Comparison of ENCODE assay signal across 21 cellular contexts in the genomic region with DNA sequence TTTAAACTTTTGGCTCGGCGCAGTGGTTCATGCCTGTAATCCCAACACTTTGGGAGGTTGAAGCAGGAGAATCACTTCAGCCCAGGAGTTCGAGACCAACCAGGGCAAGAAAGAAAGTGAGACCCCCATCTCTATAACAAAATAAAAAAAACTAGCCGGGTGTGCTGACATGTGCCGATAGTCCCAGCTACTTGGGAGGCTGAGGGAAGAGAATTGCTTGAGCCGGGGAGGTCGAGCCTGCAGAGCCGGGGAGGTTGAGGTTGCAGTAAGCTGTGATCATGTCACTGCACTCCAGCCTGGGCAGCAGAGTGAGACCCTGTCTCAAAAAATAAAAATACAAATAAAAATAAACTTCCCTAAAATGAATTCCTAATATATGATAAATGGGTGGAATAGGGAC. TPM values are rescaled to one million over a fixed set of nuclear protein-coding genes. Genes with fewer than 3 reads are reported as not detected.
A peak's percentile ranks its signal among the peaks of the same experiment; 100 is the strongest.
DNase-seq lines count a peak whose midpoint lies in the region; ATAC-seq lines count a peak whose summit lies in the region.
"Had no signal": no experiment of that assay in that cellular context is flagged by ENCODE, and none has a peak within 500 bp of the region (broad histone marks: within the 10 kb centered on the region; RNA-seq: fewer than 3 reads in every experiment).

No MANE protein-coding gene starts in this region.

- peak overlapping the region; percentile 46 for H3K27ac Mint-ChIP-seq in activated naive CD8-positive, alpha-beta T cell
- no peak overlapping the region for H3K27ac Mint-ChIP-seq in activated naive CD8-positive, alpha-beta T cell treated with anti-CD3 and anti-CD28 coated beads, Interleukin-2, amount 50 U/mL, for 24 hours
- peak overlapping the region; percentile 54 for H3K27ac Mint-ChIP-seq in activated CD8-positive, alpha-beta T cell treated with anti-CD3 and anti-CD28 coated beads, Interleukin-2, amount 10 ng/mL, durations not matched to agents 7 days and 5 days
- peak overlapping the region; percentile 30 for H3K27ac Mint-ChIP-seq in stimulated activated effector memory CD8-positive, alpha-beta T cell treated with anti-CD3 and anti-CD28 coated beads, Interleukin-12 subunit alpha, Interleukin-12 subunit beta, amount 100 ng/mL, for 72 hours

- H3K27me3 Mint-ChIP-seq in activated naive CD8-positive, alpha-beta T cell = no peaks in the 10 kb centered on the region
- H3K27me3 Mint-ChIP-seq in activated naive CD8-positive, alpha-beta T cell treated with anti-CD3 and anti-CD28 coated beads, Interleukin-2, amount 50 U/mL, for 24 hours = no peaks in the 10 kb centered on the region
- no peaks in the 10 kb centered on the region for H3K27me3 Mint-ChIP-seq in activated CD8-positive, alpha-beta T cell treated with anti-CD3 and anti-CD28 coated beads, Interleukin-2, amount 10 ng/mL, durations not matched to agents 7 days and 5 days (ENCODE audit: low read depth)
- H3K27me3 Mint-ChIP-seq: type B pancreatic cell had no signal

- CTCF ChIA-PET in activated CD8-positive, alpha-beta T cell treated with anti-CD3 and anti-CD28 coated beads, Interleukin-2, amount 10 ng/mL, durations not matched to agents 7 days and 5 days (lab: Charles Lee) = interaction anchor here (0.8 to 4.3 kb wide), 2 partner anchors 50 to 78 kb away, joined by 3 to 20 read pairs; a partner anchor contains a TSS

- intact Hi-C loops in left ventricle myocardium superior (cut with micrococcal nuclease) = no loop called here

- DNase-seq in activated naive CD8-positive, alpha-beta T cell treated with anti-CD3 and anti-CD28 coated beads, Interleukin-2, amount 50 U/mL, for 24 hours = no peak
- DNase-seq in activated CD8-positive, alpha-beta T cell treated with anti-CD3 and anti-CD28 coated beads, Interleukin-2, amount 10 ng/mL, durations not matched to agents 7 days and 5 days = no peak
- DNase-seq in mesenteric fat pad (ENCODE audit: low spot score) (peak; percentile 53), AG08395 (ENCODE audit: low spot score) (no peak), left ventricle myocardium superior (no peak)
- DNase-seq in stimulated activated effector memory CD8-positive, alpha-beta T cell treated with anti-CD3 and anti-CD28 coated beads, Interleukin-12 subunit alpha, Interleukin-12 subunit beta, amount 100 ng/mL, for 72 hours (ENCODE audit: low spot score in 2 of 2) = no peak
- no peak for DNase-seq in stimulated activated naive CD8-positive, alpha-beta T cell treated with anti-CD3 and anti-CD28 coated beads, Interleukin-15, Interleukin-2, amounts not matched to agents 100 U/mL and 50 U/mL, for 24 hours
- DNase-seq: ACHN; activated CD4-positive, alpha-beta T cell treated with anti-CD3 and anti-CD28 coated beads for 1 hour; DMS79; gastrocnemius medialis; GDM1; NCI-H1048; NCI-H1694 treated with DMSO at 0.1 percent for 48 hours; NCI-H2171 treated with DMSO at 0.1 percent for 48 hours; NCI-H526 treated with DMSO at 0.1 percent for 48 hours; stimulated activated CD4-positive, alpha-beta T cell treated with anti-CD3 and anti-CD28 coated beads, Interleukin-2, amount 100 ng/mL, for 48 hours had no signal

- ATAC-seq in activated naive CD8-positive, alpha-beta T cell treated with anti-CD3 and anti-CD28 coated beads, Interleukin-2, amount 50 U/mL, for 24 hours = no peak
- ATAC-seq in activated CD8-positive, alpha-beta T cell treated with anti-CD3 and anti-CD28 coated beads, Interleukin-2, amount 10 ng/mL, durations not matched to agents 7 days and 5 days = no peak
- ATAC-seq in stimulated activated effector memory CD8-positive, alpha-beta T cell treated with anti-CD3 and anti-CD28 coated beads, Interleukin-12 subunit alpha, Interleukin-12 subunit beta, amount 100 ng/mL, for 72 hours = no peak
- no peak for ATAC-seq in stimulated activated naive CD8-positive, alpha-beta T cell treated with anti-CD3 and anti-CD28 coated beads, Interleukin-15, Interleukin-2, amounts not matched to agents 100 U/mL and 50 U/mL, for 24 hours
- ATAC-seq in left ventricle myocardium superior = no peak
- ATAC-seq: gastrocnemius medialis, HCT116 had no signal

- peaks cover 24% of the 10 kb centered on the region for H3K4me1 Mint-ChIP-seq in activated naive CD8-positive, alpha-beta T cell (ENCODE audit: low read depth)
- peaks cover 26% of the 10 kb centered on the region for H3K4me1 Mint-ChIP-seq in activated naive CD8-positive, alpha-beta T cell treated with anti-CD3 and anti-CD28 coated beads, Interleukin-2, amount 50 U/mL, for 24 hours
- H3K4me1 Mint-ChIP-seq in activated CD8-positive, alpha-beta T cell treated with anti-CD3 and anti-CD28 coated beads, Interleukin-2, amount 10 ng/mL, durations not matched to agents 7 days and 5 days (ENCODE audit: low read depth) = peaks cover 22% of the 10 kb centered on the region
- H3K4me1 Mint-ChIP-seq in stimulated activated effector memory CD8-positive, alpha-beta T cell treated with anti-CD3 and anti-CD28 coated beads, Interleukin-12 subunit alpha, Interleukin-12 subunit beta, amount 100 ng/mL, for 72 hours = peaks cover 37% of the 10 kb centered on the region

- no peaks in the 10 kb centered on the region for H3K9me3 Mint-ChIP-seq in activated naive CD8-positive, alpha-beta T cell (ENCODE audit: low read depth)
- no peaks in the 10 kb centered on the region for H3K9me3 Mint-ChIP-seq in activated naive CD8-positive, alpha-beta T cell treated with anti-CD3 and anti-CD28 coated beads, Interleukin-2, amount 50 U/mL, for 24 hours
- no peaks in the 10 kb centered on the region for H3K9me3 Mint-ChIP-seq in activated CD8-positive, alpha-beta T cell treated with anti-CD3 and anti-CD28 coated beads, Interleukin-2, amount 10 ng/mL, durations not matched to agents 7 days and 5 days (ENCODE audit: insufficient read depth)
- no peaks in the 10 kb centered on the region for H3K9me3 Mint-ChIP-seq in stimulated activated effector memory CD8-positive, alpha-beta T cell treated with anti-CD3 and anti-CD28 coated beads, Interleukin-12 subunit alpha, Interleukin-12 subunit beta, amount 100 ng/mL, for 72 hours
- H3K9me3 Mint-ChIP-seq: activated naive CD4-positive, alpha-beta T cell treated with anti-CD3 and anti-CD28 coated beads, Interleukin-2, amount 50 U/mL, for 72 hours; type B pancreatic cell had no signal

- H3K36me3 Mint-ChIP-seq in activated naive CD8-positive, alpha-beta T cell = peaks cover 7% of the 10 kb centered on the region
- peaks cover 29% of the 10 kb centered on the region for H3K36me3 Mint-ChIP-seq in activated naive CD8-positive, alpha-beta T cell treated with anti-CD3 and anti-CD28 coated beads, Interleukin-2, amount 50 U/mL, for 24 hours (ENCODE audit: low read depth)
- peaks cover 55% of the 10 kb centered on the region for H3K36me3 Mint-ChIP-seq in activated CD8-positive, alpha-beta T cell treated with anti-CD3 and anti-CD28 coated beads, Interleukin-2, amount 10 ng/mL, durations not matched to agents 7 days and 5 days (ENCODE audit: low read depth)
- peaks cover 97% of the 10 kb centered on the region for H3K36me3 Mint-ChIP-seq in stimulated activated effector memory CD8-positive, alpha-beta T cell treated with anti-CD3 and anti-CD28 coated beads, Interleukin-12 subunit alpha, Interleukin-12 subunit beta, amount 100 ng/mL, for 72 hours

- no peak overlapping the region for H3K4me3 Mint-ChIP-seq in activated naive CD8-positive, alpha-beta T cell
- H3K4me3 Mint-ChIP-seq in activated naive CD8-positive, alpha-beta T cell treated with anti-CD3 and anti-CD28 coated beads, Interleukin-2, amount 50 U/mL, for 24 hours = no peak overlapping the region
- H3K4me3 Mint-ChIP-seq in activated CD8-positive, alpha-beta T cell treated with anti-CD3 and anti-CD28 coated beads, Interleukin-2, amount 10 ng/mL, durations not matched to agents 7 days and 5 days = no peak overlapping the region
- peak overlapping the region; percentile 36 for H3K4me3 Mint-ChIP-seq in stimulated activated effector memory CD8-positive, alpha-beta T cell treated with anti-CD3 and anti-CD28 coated beads, Interleukin-12 subunit alpha, Interleukin-12 subunit beta, amount 100 ng/mL, for 72 hours
- H3K4me3 Mint-ChIP-seq: type B pancreatic cell had no signal

- POLR2A ChIA-PET in activated CD8-positive, alpha-beta T cell treated with anti-CD3 and anti-CD28 coated beads, Interleukin-2, amount 10 ng/mL, durations not matched to agents 7 days and 5 days (lab: Charles Lee) = interaction anchor here (0.7 to 1.4 kb wide), 2 partner anchors 21 to 1615 kb away, joined by 4 to 5 read pairs; no protein-coding TSS in a partner anchor

RNA-seq across cellular contexts. Expression of a gene that starts 50.4 kb away (rescaled TPM):
- 10 to 100 TPM; 44.3 to 44.7 TPM for total RNA-seq in activated CD8-positive, alpha-beta T cell treated with anti-CD3 and anti-CD28 coated beads, Interleukin-2, amount 10 ng/mL, durations not matched to agents 7 days and 5 days
- total RNA-seq in mesenteric fat pad (23.1 TPM), left ventricle myocardium superior (40.1 TPM)
